9 cellular contexts compared by ENCODE assay signal in genomic region chrX:18931972-18932371, GRCh38. TPM values are rescaled to one million over a fixed set of nuclear protein-coding genes. Genes with fewer than 3 reads are reported as not detected.
DNase-seq lines count a peak whose midpoint lies in the region; ATAC-seq and TF ChIP-seq lines count a peak whose summit lies in the region.
"Had no signal": no experiment of that assay in that cellular context is flagged by ENCODE, and none has a peak within 500 bp of the region (broad histone marks: within the 10 kb centered on the region; RNA-seq: fewer than 3 reads in every experiment).

No MANE protein-coding gene starts in this region.

- peak; percentile 46 for TF ChIP-seq CTCF in GM12873 (IDR thresholded peaks at IDR 0.05; ENCODE audit: insufficient read depth, low read depth, low read length, missing control alignments)
- peak in 4 of 11 experiments; percentile 14 to 42 (median 25) for TF ChIP-seq CTCF in spleen (IDR thresholded peaks at IDR 0.05 in 8 of 11, conservative IDR thresholded peaks at IDR 0.05 in 3 of 11)

- H3K27me3 ChIP-seq in spleen (replicated peaks in 1 of 7), result no peaks in the 10 kb centered on the region

- ATAC-seq in GM18870 (IDR thresholded peaks at IDR 0.05; ENCODE audit: unreplicated experiment) (no peak), HG03139 (IDR thresholded peaks at IDR 0.05; ENCODE audit: unreplicated experiment) (no peak)
- ATAC-seq: activated T-cell treated with anti-CD3 and anti-CD28 coated beads, Interleukin-2, amount 50 U/mL, for 72 hours had no signal

- WGBS in spleen, 5 donors, result 65 to 100% (median 82%) methylated on average over 1 to 9 of the region's 9 CpGs

- no peaks in the 10 kb centered on the region for H3K4me1 ChIP-seq in spleen

- no peak overlapping the region for H3K27ac ChIP-seq in spleen

- peaks cover 0 to 97% (median 4%) of the 10 kb centered on the region in 6 donors for H3K36me3 ChIP-seq in spleen

- no peaks in the 10 kb centered on the region for H3K9me3 ChIP-seq in spleen

- peak; percentile 28 for DNase-seq in A172 (ENCODE audit: low spot score)
- DNase-seq in RKO (ENCODE audit: low spot score), result peak; percentile 3
- DNase-seq in globus pallidus (ENCODE audit: low spot score), result peak; percentile 34
- DNase-seq in NCI-H187 (lab: John Stamatoyannopoulos, UW), result no peak
- DNase-seq in spleen, result no peak

- intact Hi-C loops in spleen (cut with DNase I; ENCODE audit: low total_unique reads), result no loop called here

- no peak overlapping the region for H3K4me3 ChIP-seq in spleen

- no peak for TF ChIP-seq POLR2A in spleen (IDR thresholded peaks at IDR 0.05)

RNA-seq across cellular contexts. Expression of gene PHKA2, which starts 51.9 kb away (rescaled TPM):
- 13.2 and 16.5 TPM in 2 replicates for total RNA-seq in A172 (2014; rRNA removed; shearing (Covaris generic))
- 10 to 100 TPM; 26.8 to 46.0 (median 36.7) TPM for total RNA-seq in spleen
- 10 to 100 TPM; 13.7 to 25.9 (median 24.1) TPM for polyA plus RNA-seq in spleen

Comparison
In these comparisons a context has a peak if more than half of its experiments do, and no peak if none do; other contexts are left out.
1. DNase-seq: peak in A172 (single experiment), RKO (single experiment) and globus pallidus (single experiment); none in NCI-H187 (0 of 2) and spleen (single experiment).